ENCODE assay signal across 1 cellular context in genomic region chr11:96506041-96506440, GRCh38.
A peak's percentile ranks its signal among the peaks of the same experiment; 100 is the strongest.
TF ChIP-seq lines count a peak whose summit lies in the region.

No MANE protein-coding gene starts in this region.

TF ChIP-seq in K562, 482 proteins besides CTCF, POLR2A, EP300 and RAD21 (continued from another document):
- TF ChIP-seq ZBTB40 (IDR thresholded peaks at IDR 0.05) (0 out of 2 replicates have a peak, but pooled peaks have one; percentile 19), ZBTB40 (CRISPR knock-in tag; IDR thresholded peaks at IDR 0.05) (no peak), HDAC1 (IDR thresholded peaks at IDR 0.05) (peak in 1 of 2 experiments; percentile 56; a peak in 1 of 4 replicates), MAZ (CRISPR knock-in tag; conservative IDR thresholded peaks at IDR 0.05 in 1 of 2, IDR thresholded peaks at IDR 0.05 in 1 of 2) (0 out of 4 replicates have a peak, but pooled peaks of 1 of the 2 experiments have one; percentile 14), CTBP1 (IDR thresholded peaks at IDR 0.05; ENCODE audit: borderline replicate concordance) (0 out of 2 replicates have a peak, but pooled peaks have one; percentile 26), ZNF561 (CRISPR knock-in tag; conservative IDR thresholded peaks at IDR 0.05) (no peak), RBBP5 (IDR thresholded peaks at IDR 0.05; ENCODE audit: borderline replicate concordance, insufficient read depth, low read length, poor library complexity, severe bottlenecking) (peak; percentile 8), SP1 (CRISPR knock-in tag; IDR thresholded peaks at IDR 0.05) (no peak), NBN (IDR thresholded peaks at IDR 0.05; ENCODE audit: low read depth) (peak; percentile 38; the same call in 1 of the 2 replicates), KDM1A (IDR thresholded peaks at IDR 0.05) (peak; percentile 24; a peak in 1 of 4 replicates)
